In genomic region chr2:215411941-215412743, GRCh38 we compare ENCODE assay signal across 2 cellular contexts.
TF ChIP-seq lines count a peak whose summit lies in the region.

No MANE protein-coding gene starts in this region.

TF ChIP-seq in SK-N-SH, 30 proteins besides CTCF, POLR2A, EP300 and RAD21:
- TF ChIP-seq ZBTB33 (IDR thresholded peaks at IDR 0.05; ENCODE audit: borderline replicate concordance, low read depth) (no peak), USF1 (IDR thresholded peaks at IDR 0.05; ENCODE audit: borderline replicate concordance, low read depth) (no peak), GATA2 (CRISPR knock-in tag; IDR thresholded peaks at IDR 0.05) (no peak), REST (IDR thresholded peaks at IDR 0.05; ENCODE audit: low read depth, low read length) (no peak), GABPA (IDR thresholded peaks at IDR 0.05; ENCODE audit: low read depth) (no peak), YY1 (IDR thresholded peaks at IDR 0.05; ENCODE audit: low read depth) (no peak), MEF2A (IDR thresholded peaks at IDR 0.05; ENCODE audit: borderline replicate concordance, low read depth) (no peak), TEAD4 (IDR thresholded peaks at IDR 0.05; ENCODE audit: borderline replicate concordance, insufficient read depth) (no peak), JUND (IDR thresholded peaks at IDR 0.05) (no peak), TAF1 (IDR thresholded peaks at IDR 0.05; ENCODE audit: borderline replicate concordance, low read depth, low read length) (no peak), SIN3A (IDR thresholded peaks at IDR 0.05; ENCODE audit: borderline replicate concordance, low read depth, low read length) (no peak), FOSL2 (IDR thresholded peaks at IDR 0.05; ENCODE audit: borderline replicate concordance, low read depth) (no peak), SMC3 (IDR thresholded peaks at IDR 0.05; ENCODE audit: low read depth, low read length) (no peak), ELF1 (IDR thresholded peaks at IDR 0.05) (no peak), RFX5 (IDR thresholded peaks at IDR 0.05; ENCODE audit: low read length) (no peak), CHD2 (IDR thresholded peaks at IDR 0.05; ENCODE audit: low read length, partially characterized antibody) (no peak), RCOR1 (IDR thresholded peaks at IDR 0.05; ENCODE audit: low read length) (no peak), IRF3 (IDR thresholded peaks at IDR 0.05; ENCODE audit: low read depth, low read length) (no peak)
TF ChIP-seq in SK-N-SH: peak in this region for 0.

TF ChIP-seq in SK-N-SH treated with all-trans-retinoic acid at 6 μM for 48 hours, 23 proteins besides CTCF, POLR2A, EP300 and RAD21 (continued from another document):
- TF ChIP-seq TSHZ2 (CRISPR knock-in tag; IDR thresholded peaks at IDR 0.05) (no peak), ZNF565 (CRISPR knock-in tag; conservative IDR thresholded peaks at IDR 0.05; ENCODE audit: low read depth) (no peak), OSR1 (CRISPR knock-in tag; IDR thresholded peaks at IDR 0.05) (no peak), ZFP3 (CRISPR knock-in tag; IDR thresholded peaks at IDR 0.05) (no peak), BACH2 (CRISPR knock-in tag; IDR thresholded peaks at IDR 0.05; ENCODE audit: borderline replicate concordance) (no peak), ZFP30 (CRISPR knock-in tag; IDR thresholded peaks at IDR 0.05) (no peak), GLIS3 (CRISPR knock-in tag; IDR thresholded peaks at IDR 0.05) (no peak), CSRNP3 (CRISPR knock-in tag; IDR thresholded peaks at IDR 0.05) (no peak), ZNF8 (CRISPR knock-in tag; IDR thresholded peaks at IDR 0.05) (no peak), PATZ1 (CRISPR knock-in tag; IDR thresholded peaks at IDR 0.05; ENCODE audit: borderline replicate concordance) (no peak)
